16 cellular contexts compared by ENCODE assay signal in genomic region chr1:205032512-205032911, GRCh38. TPM values are rescaled to one million over a fixed set of nuclear protein-coding genes. Genes with fewer than 3 reads are reported as not detected.
"Had no signal": no experiment of that assay in that cellular context is flagged by ENCODE, and none has a peak within 500 bp of the region (broad histone marks: within the 10 kb centered on the region; RNA-seq: fewer than 3 reads in every experiment).

No MANE protein-coding gene starts in this region.

- DNase-seq: activated CD4-positive, alpha-beta T cell treated with anti-CD3 and anti-CD28 coated beads, Interleukin-2, amount 10 ng/mL, durations not matched to agents 7 days and 5 days; activated CD8-positive, alpha-beta memory T cell treated with anti-CD3 and anti-CD28 coated beads, Interleukin-2, amount 50 U/mL, for 48 hours; activated naive CD8-positive, alpha-beta T cell treated with anti-CD3 and anti-CD28 coated beads for 36 hours; body of pancreas; dermis blood vessel endothelial cell; gastrocnemius medialis; mammary epithelial cell; stimulated activated CD4-positive, alpha-beta T cell treated with anti-CD3 and anti-CD28 coated beads, Interleukin-2, amount 100 ng/mL, for 24 hours; upper lobe of right lung had no signal

- ATAC-seq: body of pancreas; gastrocnemius medialis; left lobe of liver; stimulated activated effector memory CD8-positive, alpha-beta T cell treated with anti-CD3 and anti-CD28 coated beads, Interleukin-12 subunit alpha, Interleukin-12 subunit beta, amount 100 ng/mL, for 72 hours; upper lobe of right lung had no signal

- H3K4me3 ChIP-seq: body of pancreas, gastrocnemius medialis, thoracic aorta, upper lobe of right lung had no signal

- H3K9me3 ChIP-seq: body of pancreas, gastrocnemius medialis, thoracic aorta, upper lobe of right lung had no signal

- FAIRE-seq: keratinocyte had no signal

- H3K27me3 ChIP-seq: body of pancreas had no signal

- H3K4me1 ChIP-seq: body of pancreas, gastrocnemius medialis, parathyroid adenoma, upper lobe of right lung had no signal

- H3K27ac ChIP-seq: body of pancreas, gastrocnemius medialis, parathyroid adenoma, thoracic aorta, upper lobe of right lung had no signal

- H3K36me3 ChIP-seq: gastrocnemius medialis, thoracic aorta, upper lobe of right lung had no signal

RNA-seq across cellular contexts. Expression of gene CNTN2, which starts 10.5 kb away (rescaled TPM):
- total RNA-seq: activated CD4-positive, alpha-beta T cell treated with anti-CD3 and anti-CD28 coated beads, Interleukin-2, amount 10 ng/mL, durations not matched to agents 7 days and 5 days; activated naive CD8-positive, alpha-beta T cell treated with anti-CD3 and anti-CD28 coated beads for 36 hours; activated T-helper 1 cell treated with anti-CD3 and anti-CD28 coated beads, Interleukin-12 subunit alpha, Interleukin-12 subunit beta, Interleukin-2, Interleukin-4 antibody, amounts not matched to agents 30 ng/mL and 10 ng/mL and 1 ng/mL, durations not matched to agents 14 hours and 24 hours and 36 hours; body of pancreas; dermis blood vessel endothelial cell; epithelial cell of proximal tubule; gastrocnemius medialis; upper lobe of right lung had no signal
